ENCODE assay signal across 18 cellular contexts in genomic region chr6:7671076-7671475, GRCh38. TPM values are rescaled to one million over a fixed set of nuclear protein-coding genes. Genes with fewer than 3 reads are reported as not detected.
DNase-seq lines count a peak whose midpoint lies in the region; ATAC-seq, FAIRE-seq and TF ChIP-seq lines count a peak whose summit lies in the region.
"Had no signal": no experiment of that assay in that cellular context is flagged by ENCODE, and none has a peak within 500 bp of the region (broad histone marks: within the 10 kb centered on the region; RNA-seq: fewer than 3 reads in every experiment).

No MANE protein-coding gene starts in this region.

- FAIRE-seq in kidney (lab: Jason Lieb, UNC): no peak
- FAIRE-seq: HTR-8/SVneo had no signal

- no peaks in the 10 kb centered on the region for H3K27me3 ChIP-seq in fibroblast of lung (ENCODE audit: control insufficient read depth, insufficient read depth, low read length)
- H3K27me3 ChIP-seq: esophagus squamous epithelium had no signal

- no peak for ATAC-seq in HG03097 (IDR thresholded peaks at IDR 0.05; ENCODE audit: low FRiP score, unreplicated experiment)

- H3K4me3 ChIP-seq in fibroblast of lung (replicated peaks in 1 of 4; ENCODE audit: control extremely low read depth in 1 of 4, insufficient read depth in 1 of 4, low read depth in 3 of 4, low read length in 4 of 4) (no peak overlapping the region), kidney (ENCODE audit: low read length in 2 of 2) (no peak overlapping the region)
- H3K4me3 ChIP-seq: esophagus squamous epithelium, smooth muscle cell had no signal

- H3K36me3 ChIP-seq in fibroblast of lung (ENCODE audit: control insufficient read depth, insufficient read depth, low read length) (no peaks in the 10 kb centered on the region), kidney (ENCODE audit: control insufficient read depth in 1 of 2, insufficient read depth in 2 of 2, low read length in 2 of 2) (no peaks in the 10 kb centered on the region)
- H3K36me3 ChIP-seq: esophagus squamous epithelium had no signal

- POLR2A ChIA-PET in RWPE1 (lab: Yijun Ruan, JAX; ENCODE audit: low non-redundant PET): no interaction called here

- H3K4me2 ChIP-seq in fibroblast of lung (ENCODE audit: extremely low read depth, insufficient read depth, low read length): no peak overlapping the region
- H3K4me2 ChIP-seq: smooth muscle cell had no signal

- DNase-seq in GM04503 (ENCODE audit: low read depth) (peak; percentile 61), RWPE1 (ENCODE audit: low spot score) (peak; percentile 28), fibroblast of lung (ENCODE audit: low read depth in 2 of 2) (peak; percentile 31 to 35), stromal cell of bone marrow (ENCODE audit: low read depth) (peak; percentile 61), kidney (no peak), OCI-M1 (lab: John Stamatoyannopoulos, UW) (no peak)
- DNase-seq: activated CD4-positive, CD25-positive, alpha-beta regulatory T cell treated with anti-CD3 and anti-CD28 coated beads, Interleukin-2, amount 50 U/mL, for 72 hours; activated gamma-delta T cell treated with Interleukin-2 at 50 U/mL for 16 hours; aorta; CD4-positive, alpha-beta memory T cell; esophagus squamous epithelium; naive B cell; Right ventricle myocardium superior had no signal

- no peaks in the 10 kb centered on the region for H4K20me1 ChIP-seq in fibroblast of lung (ENCODE audit: control insufficient read depth, extremely low read depth, insufficient read depth, low read length)

- H3K79me2 ChIP-seq in fibroblast of lung (ENCODE audit: control insufficient read depth, insufficient read depth, low read length): no peaks in the 10 kb centered on the region
- H3K79me2 ChIP-seq: parathyroid adenoma had no signal

- no peak overlapping the region for H2AFZ ChIP-seq in fibroblast of lung (ENCODE audit: low read length)
- H2AFZ ChIP-seq: parathyroid adenoma had no signal

- H3K4me1 ChIP-seq in fibroblast of lung (ENCODE audit: control insufficient read depth, extremely low read depth, insufficient read depth, low read length) (peaks cover 2% of the 10 kb centered on the region), kidney (ENCODE audit: control insufficient read depth in 1 of 2, insufficient read depth in 1 of 2, low read depth in 1 of 2, low read length in 2 of 2) (no peaks in the 10 kb centered on the region)
- H3K4me1 ChIP-seq: parathyroid adenoma had no signal

- H3K9ac ChIP-seq in fibroblast of lung (ENCODE audit: insufficient read depth, low read length) (no peak overlapping the region), kidney (ENCODE audit: low read length in 2 of 2) (no peak overlapping the region)
- H3K9ac ChIP-seq: parathyroid adenoma had no signal

- CTCF ChIA-PET in RWPE1 (lab: Yijun Ruan, JAX): no interaction called here

- TF ChIP-seq CTCF in RWPE1 (conservative IDR thresholded peaks at IDR 0.05; ENCODE audit: low read depth): no peak
- TF ChIP-seq CTCF in fibroblast of lung (conservative IDR thresholded peaks at IDR 0.05 in 1 of 2, IDR thresholded peaks at IDR 0.05 in 1 of 2; ENCODE audit: low read depth in 1 of 2, low read length in 2 of 2): no peak
- TF ChIP-seq CTCF in kidney (IDR thresholded peaks at IDR 0.05; ENCODE audit: borderline replicate concordance, extremely low read depth, insufficient read depth): no peak

- H3K9me3 ChIP-seq in fibroblast of lung (ENCODE audit: control insufficient read depth, insufficient read depth, low read depth, low read length) (no peaks in the 10 kb centered on the region), kidney (ENCODE audit: control insufficient read depth in 1 of 2, low read length in 2 of 2) (no peaks in the 10 kb centered on the region)
- H3K9me3 ChIP-seq: esophagus squamous epithelium had no signal

- H3K27ac ChIP-seq in RWPE1 (peak overlapping the region; percentile 52), fibroblast of lung (ENCODE audit: insufficient read depth, low read length) (no peak overlapping the region), kidney (ENCODE audit: low read depth in 2 of 2, low read length in 2 of 2) (no peak overlapping the region)
- H3K27ac ChIP-seq: esophagus squamous epithelium, parathyroid adenoma had no signal

- intact Hi-C loops in kidney (cut with DNase I): no loop called here

RNA-seq across cellular contexts. Expression of gene BMP6, which starts 54.8 kb away (rescaled TPM):
- total RNA-seq in fibroblast of lung (under 0.01 TPM in 2 replicates), kidney (10.0 TPM)
- polyA plus RNA-seq in fibroblast of lung (0.09 and 0.20 TPM in 2 replicates), kidney (ENCODE audit: insufficient read depth, low read depth, low replicate concordance) (5.0 TPM)
- polyA plus RNA-seq in fibroblast of lung (2012): 0.09 and 0.17 TPM in 2 replicates
- polyA minus RNA-seq in fibroblast of lung (ENCODE audit: low replicate concordance): not detected in 2 replicates
- total RNA-seq: CD4-positive, alpha-beta memory T cell; T-helper 2 cell treated with Interferon-gamma antibody and Interleukin-4, amounts not matched to agents 100 ng/mL and 5 ng/mL, for 36 hours had no signal

Comparison
In these comparisons a context has a peak if more than half of its experiments do, and no peak if none do; other contexts are left out.
1. DNase-seq: peak in GM04503 (single experiment), RWPE1 (single experiment), fibroblast of lung (2 of 2) and stromal cell of bone marrow (single experiment); none in kidney (single experiment) and OCI-M1 (single experiment).
2. RNA of gene BMP6, which starts 54.8 kb away (total RNA-seq): 10.0 TPM in kidney (single experiment); under 0.01 TPM in fibroblast of lung; every median in the first group is over 10 times any median in the second.